In the genomic region with DNA sequence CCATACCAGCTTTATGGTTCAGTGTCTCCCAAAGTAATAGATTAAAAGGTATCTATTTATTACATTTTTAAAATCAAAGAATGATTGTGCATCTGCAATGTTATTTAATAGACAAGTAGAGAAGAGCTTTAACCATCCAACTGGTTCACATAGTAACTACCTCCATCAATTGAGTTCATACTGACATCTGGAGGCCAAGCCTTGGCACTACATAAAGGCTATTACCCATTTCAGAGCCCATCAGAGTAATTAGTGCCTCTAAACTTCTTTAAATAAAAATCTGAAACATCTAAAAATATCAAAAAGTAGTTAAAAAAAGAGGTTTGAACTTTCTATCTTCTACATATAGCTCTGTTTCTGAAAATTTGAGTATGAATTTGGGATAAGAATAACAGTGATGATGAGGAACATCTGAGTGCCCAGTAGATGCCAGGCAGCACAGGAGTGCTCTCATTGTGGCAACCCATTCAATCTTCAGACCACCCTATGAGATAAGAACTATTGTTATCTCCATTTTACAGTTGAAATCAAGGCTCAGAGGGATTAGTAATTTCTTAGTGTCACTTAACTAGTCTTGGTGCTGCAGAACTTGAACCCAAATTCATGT, we compare ENCODE assay signal across 8 cellular contexts.
A peak's percentile ranks its signal among the peaks of the same experiment; 100 is the strongest.
DNase-seq lines count a peak whose midpoint lies in the region; ATAC-seq, FAIRE-seq and TF ChIP-seq lines count a peak whose summit lies in the region.

No MANE protein-coding gene starts in this region.

- H3K4me3 ChIP-seq in HCT116 (replicated peaks in 1 of 2; ENCODE audit: low read depth in 1 of 2, low read length in 2 of 2) (no peak overlapping the region), neuronal stem cell (ENCODE audit: low read length in 2 of 2) (no peak overlapping the region)

- peak; percentile 77 for TF ChIP-seq RAD21 in HCT116 (IDR thresholded peaks at IDR 0.05; ENCODE audit: low read depth)

- H3K14ac ChIP-seq in neuronal stem cell (ENCODE audit: low read length) = no peak overlapping the region

- H2AFZ ChIP-seq in HCT116 (ENCODE audit: low read depth, low read length, poor library complexity, severe bottlenecking) (no peak overlapping the region), neuronal stem cell (ENCODE audit: low read length) (no peak overlapping the region)

- no peak overlapping the region for H2BK120ac ChIP-seq in neuronal stem cell (ENCODE audit: low read depth, low read length)

- H3K4me2 ChIP-seq in HCT116 (ENCODE audit: low read length) = no peak overlapping the region
- H3K4me2 ChIP-seq in neuronal stem cell (ENCODE audit: insufficient read depth, low read length, poor library complexity, severe bottlenecking) = no peak overlapping the region

- CTCF ChIA-PET in HCT116 (lab: Charles Lee) = interaction anchor here (0.9 to 1.3 kb wide), 7 partner anchors 30 to 947 kb away, joined by 3 to 16 read pairs (median 4); a partner anchor contains a TSS

- peaks cover 6% of the 10 kb centered on the region for H3K9me3 Mint-ChIP-seq in activated naive CD8-positive, alpha-beta T cell treated with anti-CD3 and anti-CD28 coated beads, Interleukin-2, amount 10 ng/mL, durations not matched to agents 7 days and 5 days
- H3K9me3 Mint-ChIP-seq in activated naive CD8-positive, alpha-beta T cell treated with anti-CD3 and anti-CD28 coated beads for 36 hours = peaks cover 2% of the 10 kb centered on the region

- H3K79me2 ChIP-seq in HCT116 (ENCODE audit: insufficient read depth, low read length) = no peaks in the 10 kb centered on the region

- peak; percentile 49 to 76 (median 69); a peak in 5 of 6 replicates for TF ChIP-seq CTCF in HCT116 (IDR thresholded peaks at IDR 0.05 in 2 of 3, conservative IDR thresholded peaks at IDR 0.05 in 1 of 3; ENCODE audit: borderline replicate concordance in 1 of 3, insufficient read depth in 1 of 3, low read depth in 2 of 3, low read length in 2 of 3)

- intact Hi-C loops in HCT116 (cut with micrococcal nuclease) = loop anchor here (1.0 to 2.0 kb wide), 2 partner anchors 27 to 554 kb away; no protein-coding TSS in a partner anchor

- RAD21 ChIA-PET in HCT116 (lab: Charles Lee; ENCODE audit: low non-redundant PET in 1 of 2, low total read pairs in 2 of 2, uncharacterized antibody in 2 of 2, unreplicated experiment in 2 of 2) = interaction anchor here in 1 of 2 experiments (1.0 kb wide), 1 partner anchor 554 kb away, joined by 5 read pairs; no protein-coding TSS in a partner anchor

- no peaks in the 10 kb centered on the region for H3K36me3 Mint-ChIP-seq in activated naive CD8-positive, alpha-beta T cell treated with anti-CD3 and anti-CD28 coated beads, Interleukin-2, amount 10 ng/mL, durations not matched to agents 7 days and 5 days
- H3K36me3 Mint-ChIP-seq in activated naive CD8-positive, alpha-beta T cell treated with anti-CD3 and anti-CD28 coated beads for 36 hours = no peaks in the 10 kb centered on the region

- H3K23ac ChIP-seq in neuronal stem cell (ENCODE audit: low read depth, low read length, poor library complexity) = no peak overlapping the region

- no peak overlapping the region for H3K27ac ChIP-seq in HCT116 (ENCODE audit: low read depth, low read length)
- H3K27ac ChIP-seq in neuronal stem cell (replicated peaks; ENCODE audit: low read length) = no peak overlapping the region

- POLR2A ChIA-PET in activated naive CD8-positive, alpha-beta T cell treated with anti-CD3 and anti-CD28 coated beads, Interleukin-2, amount 10 ng/mL, durations not matched to agents 7 days and 5 days (lab: Charles Lee) = no interaction called here
- POLR2A ChIA-PET in HCT116 (lab: Charles Lee) = no interaction called here

- no peaks in the 10 kb centered on the region for H3K4me1 Mint-ChIP-seq in activated naive CD8-positive, alpha-beta T cell treated with anti-CD3 and anti-CD28 coated beads, Interleukin-2, amount 10 ng/mL, durations not matched to agents 7 days and 5 days
- H3K4me1 Mint-ChIP-seq in activated naive CD8-positive, alpha-beta T cell treated with anti-CD3 and anti-CD28 coated beads for 36 hours = no peaks in the 10 kb centered on the region

- H3K4me1 ChIP-seq in HCT116 (ENCODE audit: control insufficient read depth in 1 of 2, insufficient read depth in 2 of 2, low read length in 2 of 2) (no peaks in the 10 kb centered on the region), neuronal stem cell (ENCODE audit: control insufficient read depth in 2 of 2, insufficient read depth in 1 of 2, low read depth in 1 of 2, low read length in 2 of 2) (peaks cover 0 to 1% of the 10 kb centered on the region in 2 donors)

- H2AK5ac ChIP-seq in neuronal stem cell (ENCODE audit: low read depth, low read length) = no peak overlapping the region

- H3K36me3 ChIP-seq in HCT116 (ENCODE audit: control insufficient read depth in 1 of 2, insufficient read depth in 2 of 2, low read length in 2 of 2) (no peaks in the 10 kb centered on the region), neuronal stem cell (replicated peaks in 1 of 2; ENCODE audit: control insufficient read depth in 2 of 2, insufficient read depth in 2 of 2, low read length in 2 of 2) (no peaks in the 10 kb centered on the region)

- no peak overlapping the region for H2BK15ac ChIP-seq in neuronal stem cell (ENCODE audit: low read length)

- BruUV-seq in HCT116 (replicated peaks; lab: Mats Ljungman, UMichigan) = no TSS peak

- H3K18ac ChIP-seq in neuronal stem cell (ENCODE audit: low read length) = no peak overlapping the region

- no peak overlapping the region for H2BK12ac ChIP-seq in neuronal stem cell (ENCODE audit: low read length)

- peak; percentile 54 for ATAC-seq in activated naive CD8-positive, alpha-beta T cell treated with anti-CD3 and anti-CD28 coated beads, Interleukin-2, amount 10 ng/mL, durations not matched to agents 7 days and 5 days (ENCODE audit: low read depth)
- ATAC-seq in HCT116 = peak; percentile 95

- no peak for TF ChIP-seq POLR2A in HCT116 (IDR thresholded peaks at IDR 0.05; ENCODE audit: borderline replicate concordance, extremely low read depth, insufficient read depth, insufficient read length)

- H3K27me3 Mint-ChIP-seq in activated naive CD8-positive, alpha-beta T cell treated with anti-CD3 and anti-CD28 coated beads, Interleukin-2, amount 10 ng/mL, durations not matched to agents 7 days and 5 days = peaks cover 11% of the 10 kb centered on the region
- H3K27me3 Mint-ChIP-seq in activated naive CD8-positive, alpha-beta T cell treated with anti-CD3 and anti-CD28 coated beads for 36 hours = no peaks in the 10 kb centered on the region

- H3K4ac ChIP-seq in neuronal stem cell (ENCODE audit: low read length) = no peak overlapping the region

- DNase-seq in activated naive CD8-positive, alpha-beta T cell treated with anti-CD3 and anti-CD28 coated beads, Interleukin-2, amount 10 ng/mL, durations not matched to agents 7 days and 5 days = no peak
- DNase-seq in activated naive CD8-positive, alpha-beta T cell treated with anti-CD3 and anti-CD28 coated beads for 36 hours = no peak
- peak; percentile 13 for DNase-seq in HCT116 (ENCODE audit: low read depth, low spot score)
- DNase-seq in NCI-H1105 (lab: John Stamatoyannopoulos, UW) = peak; percentile 50
- peak; percentile 39 for DNase-seq in fibroblast of gingiva (ENCODE audit: low read depth)
- DNase-seq in neuronal stem cell (ENCODE audit: low spot score) = peak; percentile 33
- DNase-seq in T-helper 9 cell = no peak

- H3K9ac ChIP-seq in HCT116 (ENCODE audit: low read length) (no peak overlapping the region), neuronal stem cell (ENCODE audit: low read depth, low read length, poor library complexity) (no peak overlapping the region)

- peak; percentile 46 for FAIRE-seq in TTC549 (lab: Jason Lieb, UNC)

- no peak overlapping the region for H3K27ac Mint-ChIP-seq in activated naive CD8-positive, alpha-beta T cell treated with anti-CD3 and anti-CD28 coated beads, Interleukin-2, amount 10 ng/mL, durations not matched to agents 7 days and 5 days
- H3K27ac Mint-ChIP-seq in activated naive CD8-positive, alpha-beta T cell treated with anti-CD3 and anti-CD28 coated beads for 36 hours = no peak overlapping the region

- no peak overlapping the region for H4K8ac ChIP-seq in neuronal stem cell (ENCODE audit: low read depth, low read length)

- H3K79me1 ChIP-seq in neuronal stem cell (ENCODE audit: low read depth, low read length) = no peaks in the 10 kb centered on the region

- no peaks in the 10 kb centered on the region for H3K27me3 ChIP-seq in HCT116 (ENCODE audit: insufficient read depth, low read length)
- H3K27me3 ChIP-seq in neuronal stem cell (ENCODE audit: control insufficient read depth in 3 of 3, insufficient read depth in 3 of 3, low read depth in 1 of 3, low read length in 3 of 3) = no peaks in the 10 kb centered on the region

- no peak overlapping the region for H2BK5ac ChIP-seq in neuronal stem cell (ENCODE audit: low read length)

- no peak overlapping the region for H3K4me3 Mint-ChIP-seq in activated naive CD8-positive, alpha-beta T cell treated with anti-CD3 and anti-CD28 coated beads, Interleukin-2, amount 10 ng/mL, durations not matched to agents 7 days and 5 days
- no peak overlapping the region for H3K4me3 Mint-ChIP-seq in activated naive CD8-positive, alpha-beta T cell treated with anti-CD3 and anti-CD28 coated beads for 36 hours

- H4K20me1 ChIP-seq in HCT116 (ENCODE audit: insufficient read depth) = no peaks in the 10 kb centered on the region

- no peaks in the 10 kb centered on the region; the same call in 1 of the 2 replicates for H3K9me2 ChIP-seq in HCT116 (ENCODE audit: insufficient read depth)

- H4K91ac ChIP-seq in neuronal stem cell (ENCODE audit: low read depth, low read length, poor library complexity) = no peak overlapping the region

- no peaks in the 10 kb centered on the region for H3K9me3 ChIP-seq in HCT116 (ENCODE audit: control insufficient read depth in 1 of 2, insufficient read depth in 1 of 2, low read depth in 1 of 2, low read length in 2 of 2)
- H3K9me3 ChIP-seq in neuronal stem cell (replicated peaks in 1 of 2; ENCODE audit: control insufficient read depth in 2 of 2, insufficient read depth in 1 of 2, low read depth in 1 of 2, low read length in 2 of 2) = no peaks in the 10 kb centered on the region

TF ChIP-seq in HCT116, 20 proteins besides CTCF, POLR2A, EP300 and RAD21 (continues in another document):
- TF ChIP-seq, protein P1, sequence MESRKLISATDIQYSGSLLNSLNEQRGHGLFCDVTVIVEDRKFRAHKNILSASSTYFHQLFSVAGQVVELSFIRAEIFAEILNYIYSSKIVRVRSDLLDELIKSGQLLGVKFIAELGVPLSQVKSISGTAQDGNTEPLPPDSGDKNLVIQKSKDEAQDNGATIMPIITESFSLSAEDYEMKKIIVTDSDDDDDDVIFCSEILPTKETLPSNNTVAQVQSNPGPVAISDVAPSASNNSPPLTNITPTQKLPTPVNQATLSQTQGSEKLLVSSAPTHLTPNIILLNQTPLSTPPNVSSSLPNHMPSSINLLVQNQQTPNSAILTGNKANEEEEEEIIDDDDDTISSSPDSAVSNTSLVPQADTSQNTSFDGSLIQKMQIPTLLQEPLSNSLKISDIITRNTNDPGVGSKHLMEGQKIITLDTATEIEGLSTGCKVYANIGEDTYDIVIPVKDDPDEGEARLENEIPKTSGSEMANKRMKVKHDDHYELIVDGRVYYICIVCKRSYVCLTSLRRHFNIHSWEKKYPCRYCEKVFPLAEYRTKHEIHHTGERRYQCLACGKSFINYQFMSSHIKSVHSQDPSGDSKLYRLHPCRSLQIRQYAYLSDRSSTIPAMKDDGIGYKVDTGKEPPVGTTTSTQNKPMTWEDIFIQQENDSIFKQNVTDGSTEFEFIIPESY (IDR thresholded peaks at IDR 0.05; ENCODE audit: extremely low read depth, insufficient replicate concordance, low read length) = no peak
- no peak for TF ChIP-seq SP1 (IDR thresholded peaks at IDR 0.05; ENCODE audit: low read depth)

Comparison
In these comparisons a context has a peak if more than half of its experiments do, and no peak if none do; other contexts are left out.
1. DNase-seq: peak in HCT116 (single experiment), NCI-H1105 (single experiment), fibroblast of gingiva (single experiment) and neuronal stem cell (single experiment); none in activated naive CD8-positive, alpha-beta T cell treated with anti-CD3 and anti-CD28 coated beads, Interleukin-2, amount 10 ng/mL, durations not matched to agents 7 days and 5 days (single experiment), activated naive CD8-positive, alpha-beta T cell treated with anti-CD3 and anti-CD28 coated beads for 36 hours (single experiment) and T-helper 9 cell (single experiment).